In the genomic region with DNA sequence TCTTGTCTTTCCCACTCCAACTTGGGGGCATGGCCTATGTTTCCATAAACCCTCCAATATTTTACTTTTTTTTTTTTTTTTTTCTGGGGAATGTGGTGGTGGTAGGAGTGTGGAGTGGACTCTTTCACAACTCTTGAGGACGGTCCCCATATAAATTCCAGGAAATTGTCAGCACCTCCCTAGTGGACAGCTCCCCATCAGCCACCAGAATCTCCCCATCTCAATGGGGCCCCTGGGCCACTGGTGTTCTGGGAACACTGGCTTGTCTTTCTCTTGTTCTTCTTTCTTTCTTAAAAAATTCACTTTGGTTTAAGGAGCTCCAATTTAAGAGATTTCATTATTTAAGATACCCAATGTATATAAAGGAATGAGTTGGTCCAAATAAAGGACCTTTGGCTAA, we compare ENCODE assay signal across 10 cellular contexts.
DNase-seq lines count a peak whose midpoint lies in the region; TF ChIP-seq lines count a peak whose summit lies in the region.
"Had no signal": no experiment of that assay in that cellular context is flagged by ENCODE, and none has a peak within 500 bp of the region (broad histone marks: within the 10 kb centered on the region; RNA-seq: fewer than 3 reads in every experiment).

No MANE protein-coding gene starts in this region.

- H3K9me3 Mint-ChIP-seq in neural progenitor cell, result no peaks in the 10 kb centered on the region

- TF ChIP-seq POLR2A in erythroblast (IDR thresholded peaks at IDR 0.05; ENCODE audit: low read length), result no peak

- no peaks in the 10 kb centered on the region for H3F3A ChIP-seq in neural progenitor cell (ENCODE audit: low read depth)

- H3K36me3 Mint-ChIP-seq in neural progenitor cell, result no peaks in the 10 kb centered on the region

- no peak overlapping the region for H3K4me2 ChIP-seq in neural progenitor cell

- H3K4me1 Mint-ChIP-seq in neural progenitor cell, result peaks cover 9% of the 10 kb centered on the region

- H3K4me3 ChIP-seq in neural progenitor cell, result no peak overlapping the region
- H3K4me3 ChIP-seq: vagina had no signal

- H3K9ac ChIP-seq in neural progenitor cell, result no peak overlapping the region

- H3K79me2 ChIP-seq in neural progenitor cell (ENCODE audit: low read depth), result no peaks in the 10 kb centered on the region

- H3K27ac ChIP-seq in neural progenitor cell, result no peak overlapping the region
- H3K27ac ChIP-seq: vagina had no signal

- H3K27me3 ChIP-seq in neural progenitor cell, result no peaks in the 10 kb centered on the region
- H3K27me3 ChIP-seq: vagina had no signal

- no peak overlapping the region for H2AFZ ChIP-seq in neural progenitor cell (replicated peaks)

- DNase-seq in GM03348 (ENCODE audit: low spot score) (peak; percentile 53), OCI-M1 (lab: John Stamatoyannopoulos, UW) (peak; percentile 41), erythroblast (lab: John Stamatoyannopoulos, UW) (peak; percentile 8 to 13), neural progenitor cell (ENCODE audit: low spot score) (peak; percentile 55), DMS 273 (lab: John Stamatoyannopoulos, UW; ENCODE audit: unreplicated experiment) (no peak), SIG-M5 (lab: John Stamatoyannopoulos, UW) (no peak), NCI-H2227 treated with DMSO at 0.1 percent for 48 hours (lab: John Stamatoyannopoulos, UW) (no peak), germinal center (ENCODE audit: low spot score) (no peak)
- DNase-seq: NCI-H1694 treated with DMSO at 0.1 percent for 48 hours had no signal

- H3K4me3 Mint-ChIP-seq in neural progenitor cell, result no peak overlapping the region

- H3K27me3 Mint-ChIP-seq in neural progenitor cell (ENCODE audit: insufficient read depth, low read depth), result no peaks in the 10 kb centered on the region

- no peaks in the 10 kb centered on the region for H4K20me1 ChIP-seq in neural progenitor cell (ENCODE audit: low read depth)

- TF ChIP-seq CTCF in neural progenitor cell (IDR thresholded peaks at IDR 0.05), result no peak

- H3K27ac Mint-ChIP-seq in neural progenitor cell, result no peak overlapping the region

- H3K9me3 ChIP-seq in neural progenitor cell (ENCODE audit: low read depth), result no peaks in the 10 kb centered on the region
- H3K9me3 ChIP-seq: vagina had no signal

- no peaks in the 10 kb centered on the region for H3K36me3 ChIP-seq in neural progenitor cell
- H3K36me3 ChIP-seq: vagina had no signal

- H3K4me1 ChIP-seq in neural progenitor cell, result no peaks in the 10 kb centered on the region

Comparison
In these comparisons a context has a peak if more than half of its experiments do, and no peak if none do; other contexts are left out.
1. DNase-seq: peak in GM03348 (single experiment), OCI-M1 (single experiment), erythroblast (2 of 2) and neural progenitor cell (single experiment); none in DMS 273 (single experiment), SIG-M5 (single experiment), NCI-H2227 treated with DMSO at 0.1 percent for 48 hours (single experiment) and germinal center (single experiment).